In the genomic region with DNA sequence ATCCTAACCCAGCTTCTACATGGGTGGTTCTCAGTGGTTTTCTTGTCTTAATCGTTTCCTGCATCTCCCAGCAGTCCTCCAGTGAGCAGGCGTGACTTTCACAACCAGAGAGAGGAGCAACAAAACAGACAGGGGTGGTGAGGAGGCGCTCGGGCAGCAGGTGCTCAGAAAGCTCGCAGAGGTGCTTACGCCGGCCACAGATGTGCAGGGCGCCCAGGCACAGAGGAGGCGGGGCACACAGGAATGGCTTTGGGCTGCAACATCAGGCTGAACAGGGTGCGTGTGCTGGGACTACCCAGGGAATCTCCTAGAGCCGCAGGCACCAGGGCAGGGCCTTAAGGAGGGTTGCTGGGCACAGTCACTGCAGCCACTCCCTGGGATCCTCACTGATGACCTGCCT, we compare ENCODE assay signal across 21 cellular contexts. TPM values are rescaled to one million over a fixed set of nuclear protein-coding genes. Genes with fewer than 3 reads are reported as not detected.
A peak's percentile ranks its signal among the peaks of the same experiment; 100 is the strongest.
DNase-seq lines count a peak whose midpoint lies in the region; ATAC-seq and TF ChIP-seq lines count a peak whose summit lies in the region.
"Had no signal": no experiment of that assay in that cellular context is flagged by ENCODE, and none has a peak within 500 bp of the region (broad histone marks: within the 10 kb centered on the region; RNA-seq: fewer than 3 reads in every experiment).

No MANE protein-coding gene starts in this region.

- peak overlapping the region in 5 of 8 donors; percentile 12 to 48 (median 18) for H3K4me3 Mint-ChIP-seq in CD4-positive, alpha-beta memory T cell
- peak overlapping the region; percentile 18 to 24 for H3K4me3 Mint-ChIP-seq in effector memory CD8-positive, alpha-beta T cell
- H3K4me3 Mint-ChIP-seq: nephron progenitor cell had no signal

- no peak overlapping the region for H3K4ac ChIP-seq in trophoblast cell (ENCODE audit: low read depth, low read length)

- no peaks in the 10 kb centered on the region for H3K79me2 ChIP-seq in trophoblast cell (ENCODE audit: control insufficient read depth, insufficient read depth, low read length, poor library complexity)

- no peak overlapping the region for H3K4me3 ChIP-seq in CD4-positive, alpha-beta memory T cell (ENCODE audit: low read length in 2 of 2)
- H3K4me3 ChIP-seq in trophoblast cell (ENCODE audit: low read depth, low read length), result no peak overlapping the region
- H3K4me3 ChIP-seq: BLaER1, smooth muscle cell, thyroid gland had no signal

- intact Hi-C loops in CD4-positive, alpha-beta memory T cell (cut with micrococcal nuclease), result no loop called here

- peaks cover 30% of the 10 kb centered on the region for H3K36me3 ChIP-seq in CD4-positive, alpha-beta memory T cell (ENCODE audit: insufficient read depth, low read length)
- H3K36me3 ChIP-seq in trophoblast cell (ENCODE audit: control insufficient read depth in 1 of 2, insufficient read depth in 2 of 2, low read length in 2 of 2), result peaks cover 11 to 14% of the 10 kb centered on the region in 2 experiments

- H3K4me1 Mint-ChIP-seq in CD4-positive, alpha-beta memory T cell, result peaks cover 12 to 17% (median 14%) of the 10 kb centered on the region in 4 donors
- H3K4me1 Mint-ChIP-seq in effector memory CD8-positive, alpha-beta T cell (ENCODE audit: low read depth in 2 of 2), result peaks cover 14 to 23% of the 10 kb centered on the region in 2 donors

- H2BK5ac ChIP-seq in trophoblast cell (ENCODE audit: low read depth, low read length, poor library complexity), result no peak overlapping the region

- H4K8ac ChIP-seq in trophoblast cell (ENCODE audit: low read depth, low read length), result no peak overlapping the region

- no peak overlapping the region for H2BK12ac ChIP-seq in trophoblast cell (ENCODE audit: low read length)

- peak overlapping the region in 5 of 7 donors; percentile 48 to 90 (median 72) for H3K27ac Mint-ChIP-seq in CD4-positive, alpha-beta memory T cell
- H3K27ac Mint-ChIP-seq in effector memory CD8-positive, alpha-beta T cell, result peak overlapping the region in 1 of 2 donors; percentile 73
- H3K27ac Mint-ChIP-seq: nephron progenitor cell had no signal

- H3K27ac ChIP-seq in CD4-positive, alpha-beta memory T cell (ENCODE audit: low read depth, low read length), result no peak overlapping the region
- no peak overlapping the region for H3K27ac ChIP-seq in trophoblast cell (ENCODE audit: low read depth, low read length)
- H3K27ac ChIP-seq: BLaER1, thyroid gland, VCaP had no signal

- peak; percentile 82 for ATAC-seq in effector memory CD8-positive, alpha-beta T cell (replicated peaks)
- ATAC-seq in HG02884 (IDR thresholded peaks at IDR 0.05; ENCODE audit: unreplicated experiment), result no peak

- POLR2A ChIA-PET in CD4-positive, alpha-beta memory T cell (lab: Charles Lee; ENCODE audit: partially characterized antibody), result interaction anchor here (0.6 kb wide), 1 partner anchor 24 kb away, joined by 4 read pairs; no protein-coding TSS in a partner anchor
- POLR2A ChIA-PET in HEK293T (lab: Yijun Ruan, JAX), result no interaction called here

- H3K27me3 Mint-ChIP-seq in CD4-positive, alpha-beta memory T cell, result no peaks in the 10 kb centered on the region
- H3K27me3 Mint-ChIP-seq in effector memory CD8-positive, alpha-beta T cell, result no peaks in the 10 kb centered on the region
- H3K27me3 Mint-ChIP-seq: progenitor cell of endocrine pancreas had no signal

- no peaks in the 10 kb centered on the region for H3K9me3 ChIP-seq in CD4-positive, alpha-beta memory T cell (ENCODE audit: control insufficient read depth in 1 of 2, low read length in 2 of 2)
- H3K9me3 ChIP-seq in trophoblast cell (ENCODE audit: insufficient read depth, low read depth, low read length), result no peaks in the 10 kb centered on the region
- H3K9me3 ChIP-seq: BLaER1, thyroid gland had no signal

- H3K9me3 Mint-ChIP-seq in CD4-positive, alpha-beta memory T cell, result peaks cover 0 to 2% (median 0%) of the 10 kb centered on the region in 8 donors
- H3K9me3 Mint-ChIP-seq in effector memory CD8-positive, alpha-beta T cell, result no peaks in the 10 kb centered on the region
- H3K9me3 Mint-ChIP-seq: nephron progenitor cell had no signal

- no peaks in the 10 kb centered on the region for H3K79me1 ChIP-seq in trophoblast cell (ENCODE audit: low read length)

- H3K14ac ChIP-seq in trophoblast cell (ENCODE audit: low read length), result no peak overlapping the region

- CTCF ChIA-PET in CD4-positive, alpha-beta memory T cell (lab: Charles Lee; ENCODE audit: partially characterized antibody), result no interaction called here
- CTCF ChIA-PET in HEK293T (lab: Yijun Ruan, JAX), result no interaction called here

- H2AK5ac ChIP-seq in trophoblast cell (ENCODE audit: low read length), result no peak overlapping the region

- no peak overlapping the region for H4K12ac ChIP-seq in trophoblast cell (ENCODE audit: low read depth, low read length)

- no peak overlapping the region for H4K91ac ChIP-seq in trophoblast cell (ENCODE audit: low read depth, low read length)

- H2AFZ ChIP-seq in trophoblast cell (ENCODE audit: insufficient read depth, low read length, poor library complexity), result no peak overlapping the region

- H3K4me2 ChIP-seq in trophoblast cell (ENCODE audit: low read length), result no peak overlapping the region
- H3K4me2 ChIP-seq: BLaER1, smooth muscle cell had no signal

- no peak overlapping the region for H2BK120ac ChIP-seq in trophoblast cell (ENCODE audit: insufficient read depth, low read length, poor library complexity)

- no peaks in the 10 kb centered on the region for H3K27me3 ChIP-seq in CD4-positive, alpha-beta memory T cell (ENCODE audit: insufficient read depth, low read length)
- no peaks in the 10 kb centered on the region for H3K27me3 ChIP-seq in trophoblast cell (ENCODE audit: insufficient read depth, low read length)
- H3K27me3 ChIP-seq: BLaER1, thyroid gland had no signal

- H3K23ac ChIP-seq in trophoblast cell (ENCODE audit: low read length), result no peak overlapping the region

- WGBS in trophoblast cell (ENCODE audit: extremely low coverage, insufficient coverage, insufficient read length), result no CpG with 5 or more reads among the region's 11 CpGs

- H3K36me3 Mint-ChIP-seq in CD4-positive, alpha-beta memory T cell, result peaks cover 15 to 50% of the 10 kb centered on the region in 2 donors
- H3K36me3 Mint-ChIP-seq in effector memory CD8-positive, alpha-beta T cell (ENCODE audit: insufficient read depth), result peaks cover 59% of the 10 kb centered on the region

- no peak overlapping the region for H3K9ac ChIP-seq in trophoblast cell (ENCODE audit: low read length)
- H3K9ac ChIP-seq: BLaER1 had no signal

- DNase-seq in CD4-positive, alpha-beta memory T cell, result no peak
- DNase-seq in DMS153 (lab: John Stamatoyannopoulos, UW) (peak; percentile 87), NCI-H2107 (lab: John Stamatoyannopoulos, UW) (peak; percentile 49), HEK293T (ENCODE audit: extremely low spot score) (no peak), trophoblast cell (no peak)
- DNase-seq in effector memory CD8-positive, alpha-beta T cell, result peak in 1 of 3 experiments; percentile 15
- DNase-seq: foreskin fibroblast, H7, hypothalamus, kidney glomerular epithelial cell, mesenchymal stem cell, NCI-H82, nephron progenitor cell, RPMI8226, T-helper 1 cell, thyroid gland had no signal

- H3K4me1 ChIP-seq in CD4-positive, alpha-beta memory T cell (ENCODE audit: insufficient read depth, low read length), result peaks cover 14% of the 10 kb centered on the region
- peaks cover 3 to 6% of the 10 kb centered on the region in 2 experiments for H3K4me1 ChIP-seq in trophoblast cell (ENCODE audit: control insufficient read depth in 1 of 2, insufficient read depth in 2 of 2, low read length in 2 of 2)
- H3K4me1 ChIP-seq: thyroid gland had no signal

- H3K18ac ChIP-seq in trophoblast cell (ENCODE audit: low read length), result no peak overlapping the region

TF ChIP-seq in HEK293T, 16 proteins besides CTCF, POLR2A, EP300 and RAD21:
- TF ChIP-seq FOXM1 (IDR thresholded peaks at IDR 0.05; ENCODE audit: borderline replicate concordance), result no peak
- TF ChIP-seq FOXA1 (IDR thresholded peaks at IDR 0.05), result no peak
- no peak for TF ChIP-seq CTBP1 (IDR thresholded peaks at IDR 0.05; ENCODE audit: borderline replicate concordance)
- no peak for TF ChIP-seq BHLHE40 (IDR thresholded peaks at IDR 0.05; ENCODE audit: borderline replicate concordance)
- no peak for TF ChIP-seq FOXK2 (IDR thresholded peaks at IDR 0.05)
- no peak for TF ChIP-seq L3MBTL2 (conservative IDR thresholded peaks at IDR 0.05)
- TF ChIP-seq LEF1 (IDR thresholded peaks at IDR 0.05; ENCODE audit: borderline replicate concordance), result no peak
- TF ChIP-seq SP1 (IDR thresholded peaks at IDR 0.05), result no peak
- TF ChIP-seq ELF4 (IDR thresholded peaks at IDR 0.05), result no peak
- no peak for TF ChIP-seq TARDBP (IDR thresholded peaks at IDR 0.05)
- TF ChIP-seq, protein P1, sequence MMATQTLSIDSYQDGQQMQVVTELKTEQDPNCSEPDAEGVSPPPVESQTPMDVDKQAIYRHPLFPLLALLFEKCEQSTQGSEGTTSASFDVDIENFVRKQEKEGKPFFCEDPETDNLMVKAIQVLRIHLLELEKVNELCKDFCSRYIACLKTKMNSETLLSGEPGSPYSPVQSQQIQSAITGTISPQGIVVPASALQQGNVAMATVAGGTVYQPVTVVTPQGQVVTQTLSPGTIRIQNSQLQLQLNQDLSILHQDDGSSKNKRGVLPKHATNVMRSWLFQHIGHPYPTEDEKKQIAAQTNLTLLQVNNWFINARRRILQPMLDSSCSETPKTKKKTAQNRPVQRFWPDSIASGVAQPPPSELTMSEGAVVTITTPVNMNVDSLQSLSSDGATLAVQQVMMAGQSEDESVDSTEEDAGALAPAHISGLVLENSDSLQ (IDR thresholded peaks at IDR 0.05), result no peak
- no peak for TF ChIP-seq HDGF (IDR thresholded peaks at IDR 0.05; ENCODE audit: borderline replicate concordance)

RNA-seq across cellular contexts. Expression of a gene that starts 32.6 kb away (rescaled TPM):
- 10 to 100 TPM; 82.4 to 90.0 TPM for total RNA-seq in CD4-positive, alpha-beta memory T cell
- 10 to 100 TPM; 16.3 to 18.0 TPM for polyA plus RNA-seq in CD4-positive, alpha-beta memory T cell
- polyA plus RNA-seq in trophoblast cell (2013), result 12.8 and 14.2 TPM in 2 replicates

Comparison
In these comparisons a context has a peak if more than half of its experiments do, and no peak if none do; other contexts are left out.
1. DNase-seq: peak in DMS153 (single experiment) and NCI-H2107 (single experiment); none in CD4-positive, alpha-beta memory T cell (0 of 5), HEK293T (single experiment) and trophoblast cell (0 of 2).